Comparison of ENCODE assay signal across 8 cellular contexts in the genomic region with DNA sequence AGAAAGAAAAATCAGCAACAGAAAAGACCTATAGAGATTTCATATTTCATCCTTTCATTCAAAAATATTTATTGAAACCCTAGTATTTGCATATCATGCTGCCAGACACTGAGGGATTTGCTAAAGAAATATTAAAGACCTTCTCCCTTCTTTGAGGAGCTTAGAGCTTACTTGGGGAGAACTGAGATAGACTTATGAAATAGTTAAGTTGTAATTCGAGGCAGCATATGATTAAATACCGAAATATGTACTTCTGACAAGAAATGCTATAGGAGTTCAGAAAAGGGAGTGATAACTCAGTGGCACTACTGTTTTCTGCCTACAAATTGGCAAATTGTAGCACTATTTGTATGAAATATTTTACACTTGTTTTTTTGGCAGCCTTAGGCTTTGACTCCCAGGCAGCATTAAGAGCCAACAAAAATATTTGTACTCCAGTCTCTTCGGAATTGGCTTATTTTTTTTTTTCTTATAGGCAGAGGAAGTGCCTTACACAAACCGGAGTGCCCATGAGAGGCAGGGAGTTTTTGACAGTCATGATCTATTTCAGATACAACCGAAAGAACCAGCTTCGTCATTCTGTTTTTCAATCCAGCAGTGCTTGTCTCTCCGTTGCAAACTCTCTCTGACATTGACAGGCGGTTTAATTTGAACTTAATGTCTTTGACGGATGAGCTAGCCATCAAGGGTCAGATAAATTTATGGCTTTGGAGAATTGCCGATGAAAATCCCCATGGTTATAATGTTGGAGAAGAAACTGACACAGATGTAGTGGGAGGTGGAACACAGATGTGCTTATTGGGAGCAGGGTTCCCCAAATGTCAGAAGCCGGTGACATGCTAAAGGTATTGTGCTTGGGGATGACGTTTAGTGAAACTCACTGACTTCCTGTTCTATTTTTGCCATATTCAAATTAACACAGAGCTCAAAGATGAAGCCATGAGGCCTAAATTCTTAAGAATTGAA. TPM values are rescaled to one million over a fixed set of nuclear protein-coding genes. Genes with fewer than 3 reads are reported as not detected.
DNase-seq lines count a peak whose midpoint lies in the region; ATAC-seq and TF ChIP-seq lines count a peak whose summit lies in the region.

No MANE protein-coding gene starts in this region.

- H3K27me3 ChIP-seq in mammary epithelial cell (ENCODE audit: insufficient read depth, low read length) (peaks cover 4% of the 10 kb centered on the region), right atrium auricular region (no peaks in the 10 kb centered on the region)

- TF ChIP-seq CTCF in MCF 10A (IDR thresholded peaks at IDR 0.05; ENCODE audit: unreplicated experiment): no peak
- TF ChIP-seq CTCF in mammary epithelial cell (conservative IDR thresholded peaks at IDR 0.05 in 1 of 2, IDR thresholded peaks at IDR 0.05 in 1 of 2; ENCODE audit: extremely low read depth in 1 of 2, insufficient read depth in 1 of 2, low read depth in 1 of 2, low read length in 2 of 2): no peak
- TF ChIP-seq CTCF in activated CD8-positive, alpha-beta T cell treated with anti-CD3 and anti-CD28 coated beads for 36 hours (IDR thresholded peaks at IDR 0.05): no peak
- no peak for TF ChIP-seq CTCF in right atrium auricular region (IDR thresholded peaks at IDR 0.05)

- H3K4me3 ChIP-seq in mammary epithelial cell (replicated peaks in 1 of 3; ENCODE audit: insufficient read depth in 1 of 3, low read depth in 2 of 3, low read length in 3 of 3): no peak overlapping the region
- peak overlapping the region; percentile 16 to 21 for H3K4me3 ChIP-seq in right atrium auricular region

- H3K36me3 ChIP-seq in mammary epithelial cell (ENCODE audit: insufficient read depth, low read length) (no peaks in the 10 kb centered on the region), right atrium auricular region (no peaks in the 10 kb centered on the region)

- H2AFZ ChIP-seq in mammary epithelial cell (ENCODE audit: low read depth, low read length): no peak overlapping the region

- H3K79me2 ChIP-seq in mammary epithelial cell (ENCODE audit: insufficient read depth, low read length): no peaks in the 10 kb centered on the region

- H3K4me3 Mint-ChIP-seq in MCF 10A (ENCODE audit: unreplicated experiment): no peak overlapping the region
- H3K4me3 Mint-ChIP-seq in activated CD8-positive, alpha-beta T cell treated with anti-CD3 and anti-CD28 coated beads for 36 hours: peak overlapping the region; percentile 71
- peak overlapping the region; percentile 83 to 89 for H3K4me3 Mint-ChIP-seq in stimulated activated naive B cell treated with anti-CD40 and anti-IgM and Interleukin-4, amounts not matched to agents 10 μg/mL and 1 μg/mL and 100 μg/mL, for 72 hours

- H3K36me3 Mint-ChIP-seq in MCF 10A (ENCODE audit: insufficient read depth, unreplicated experiment): no peaks in the 10 kb centered on the region
- H3K36me3 Mint-ChIP-seq in activated CD8-positive, alpha-beta T cell treated with anti-CD3 and anti-CD28 coated beads for 36 hours (ENCODE audit: low read depth): peaks cover 18% of the 10 kb centered on the region
- H3K36me3 Mint-ChIP-seq in stimulated activated naive B cell treated with anti-CD40 and anti-IgM and Interleukin-4, amounts not matched to agents 10 μg/mL and 1 μg/mL and 100 μg/mL, for 72 hours: peaks cover 27 to 33% of the 10 kb centered on the region in 2 donors

- in situ Hi-C loops in mammary epithelial cell (cut with MboI; ENCODE audit: low sequenced_read_pairs in 2 of 2): no loop called here

- H4K20me1 ChIP-seq in mammary epithelial cell (ENCODE audit: insufficient read depth, low read length): no peaks in the 10 kb centered on the region

- CTCF ChIA-PET in MCF 10A (lab: Yijun Ruan, JAX): interaction anchor here (0.6 to 1.2 kb wide), 3 partner anchors 26 to 226 kb away, joined by 3 to 4 read pairs (median 3); no protein-coding TSS in a partner anchor
- CTCF ChIA-PET in mammary epithelial cell (lab: Charles Lee; ENCODE audit: low non-redundant PET): no interaction called here
- CTCF ChIA-PET in activated CD8-positive, alpha-beta T cell treated with anti-CD3 and anti-CD28 coated beads for 36 hours (lab: Charles Lee): interaction anchor here (0.9 to 2.4 kb wide), 15 partner anchors 10 to 251 kb away, joined by 3 to 19 read pairs (median 4); a partner anchor contains a TSS

- H3K4me1 Mint-ChIP-seq in MCF 10A (ENCODE audit: insufficient read depth, unreplicated experiment): peaks cover 21% of the 10 kb centered on the region
- peaks cover 70% of the 10 kb centered on the region for H3K4me1 Mint-ChIP-seq in activated CD8-positive, alpha-beta T cell treated with anti-CD3 and anti-CD28 coated beads for 36 hours (ENCODE audit: low read depth)
- H3K4me1 Mint-ChIP-seq in stimulated activated naive B cell treated with anti-CD40 and anti-IgM and Interleukin-4, amounts not matched to agents 10 μg/mL and 1 μg/mL and 100 μg/mL, for 72 hours: peaks cover 38 to 72% of the 10 kb centered on the region in 2 donors

- no peak overlapping the region for H3K9ac ChIP-seq in mammary epithelial cell (ENCODE audit: insufficient read depth, low read length)

- DNase-seq in MCF 10A (ENCODE audit: unreplicated experiment) (peak; percentile 61), mammary epithelial cell (no peak), right atrium auricular region (ENCODE audit: low spot score) (no peak), AG08395 (ENCODE audit: low spot score) (no peak), substantia nigra (lab: John Stamatoyannopoulos, UW) (no peak)
- DNase-seq in activated CD8-positive, alpha-beta T cell treated with anti-CD3 and anti-CD28 coated beads for 36 hours: peak; percentile 65
- peak; percentile 73 for DNase-seq in stimulated activated naive B cell treated with anti-CD40 and anti-IgM and Interleukin-4, amounts not matched to agents 10 μg/mL and 1 μg/mL and 100 μg/mL, for 72 hours

- H3K9me3 ChIP-seq in mammary epithelial cell (replicated peaks; ENCODE audit: insufficient read depth, low read length) (no peaks in the 10 kb centered on the region), right atrium auricular region (no peaks in the 10 kb centered on the region)

- peaks cover 3% of the 10 kb centered on the region for H3K9me3 Mint-ChIP-seq in MCF 10A (ENCODE audit: unreplicated experiment)
- H3K9me3 Mint-ChIP-seq in activated CD8-positive, alpha-beta T cell treated with anti-CD3 and anti-CD28 coated beads for 36 hours: peaks cover 3% of the 10 kb centered on the region
- H3K9me3 Mint-ChIP-seq in stimulated activated naive B cell treated with anti-CD40 and anti-IgM and Interleukin-4, amounts not matched to agents 10 μg/mL and 1 μg/mL and 100 μg/mL, for 72 hours: peaks cover 0 to 2% of the 10 kb centered on the region in 2 donors

- BruUV-seq in MCF 10A (replicated peaks; lab: Mats Ljungman, UMichigan) (no TSS peak), mammary epithelial cell (replicated peaks; lab: Mats Ljungman, UMichigan) (no TSS peak)

- no peaks in the 10 kb centered on the region for H3K27me3 Mint-ChIP-seq in MCF 10A (ENCODE audit: insufficient read depth, unreplicated experiment)
- H3K27me3 Mint-ChIP-seq in activated CD8-positive, alpha-beta T cell treated with anti-CD3 and anti-CD28 coated beads for 36 hours: no peaks in the 10 kb centered on the region
- no peaks in the 10 kb centered on the region for H3K27me3 Mint-ChIP-seq in stimulated activated naive B cell treated with anti-CD40 and anti-IgM and Interleukin-4, amounts not matched to agents 10 μg/mL and 1 μg/mL and 100 μg/mL, for 72 hours

- peak overlapping the region; percentile 72 for H3K27ac Mint-ChIP-seq in MCF 10A (ENCODE audit: low read depth, unreplicated experiment)
- H3K27ac Mint-ChIP-seq in activated CD8-positive, alpha-beta T cell treated with anti-CD3 and anti-CD28 coated beads for 36 hours: peak overlapping the region; percentile 96
- peak overlapping the region; percentile 97 for H3K27ac Mint-ChIP-seq in stimulated activated naive B cell treated with anti-CD40 and anti-IgM and Interleukin-4, amounts not matched to agents 10 μg/mL and 1 μg/mL and 100 μg/mL, for 72 hours

- H3K27ac ChIP-seq in mammary epithelial cell (ENCODE audit: insufficient read depth, low read depth, low read length) (no peak overlapping the region), right atrium auricular region (peak overlapping the region; percentile 72 to 78), substantia nigra (ENCODE audit: low read depth, low read length, poor library complexity, severe bottlenecking) (no peak overlapping the region)

- dilution Hi-C loops in mammary epithelial cell (cut with HindIII; ENCODE audit: low sequenced_read_pairs): no loop called here

- intact Hi-C loops in MCF 10A (cut with micrococcal nuclease) (no loop called here), mammary epithelial cell (cut with micrococcal nuclease) (no loop called here)
- intact Hi-C loops in activated CD8-positive, alpha-beta T cell treated with anti-CD3 and anti-CD28 coated beads for 36 hours (cut with micrococcal nuclease): loop anchor here (5.0 kb wide), 5 partner anchors 35 to 100 kb away; a partner anchor contains a TSS

- H3K4me1 ChIP-seq in mammary epithelial cell (ENCODE audit: insufficient read depth, low read length): peaks cover 2% of the 10 kb centered on the region
- peaks cover 0 to 19% of the 10 kb centered on the region in 2 donors for H3K4me1 ChIP-seq in right atrium auricular region

- ATAC-seq in HG03378 (IDR thresholded peaks at IDR 0.05; ENCODE audit: unreplicated experiment): peak; percentile 74
- peak; percentile 77 for ATAC-seq in activated CD8-positive, alpha-beta T cell treated with anti-CD3 and anti-CD28 coated beads for 36 hours
- ATAC-seq in stimulated activated naive B cell treated with anti-CD40 and anti-IgM and Interleukin-4, amounts not matched to agents 10 μg/mL and 1 μg/mL and 100 μg/mL, for 72 hours (replicated peaks): peak; percentile 90 to 94

- POLR2A ChIA-PET in MCF 10A (lab: Yijun Ruan, JAX): interaction anchor here (0.7 to 2.2 kb wide), 2 partner anchors 29 to 35 kb away, joined by 4 to 13 read pairs; no protein-coding TSS in a partner anchor
- POLR2A ChIA-PET in activated CD8-positive, alpha-beta T cell treated with anti-CD3 and anti-CD28 coated beads for 36 hours (lab: Charles Lee): interaction anchor here (0.6 to 3.4 kb wide), 18 partner anchors 8 to 210 kb away, joined by 3 to 26 read pairs (median 6); a partner anchor contains a TSS

- 57% methylated on average over 12 of the region's 12 CpGs for WGBS in mammary epithelial cell (ENCODE audit: low coverage, missing lambda C conversion rate)

- H3K4me2 ChIP-seq in mammary epithelial cell (ENCODE audit: insufficient read depth, low read depth, low read length): no peak overlapping the region

RNA-seq across cellular contexts. Expression of a gene that starts 59.4 kb away (rescaled TPM):
- total RNA-seq in MCF 10A (2022): 2.4 and 2.6 TPM in 2 replicates
- 1 to 10 TPM in 1 of 2 donors, under 1 TPM in 1; 0.61 to 3.2 TPM for total RNA-seq in mammary epithelial cell
- 0.48 TPM for polyA plus RNA-seq in mammary epithelial cell
- polyA minus RNA-seq in mammary epithelial cell: 1.1 TPM
- 1 to 10 TPM; 8.8 to 9.5 TPM for total RNA-seq in activated CD8-positive, alpha-beta T cell treated with anti-CD3 and anti-CD28 coated beads for 36 hours
- 1 to 10 TPM; 2.0 to 3.0 TPM for total RNA-seq in right atrium auricular region

Comparison
In these comparisons a context has a peak if more than half of its experiments do, and no peak if none do; other contexts are left out.
1. DNase-seq: peak in MCF 10A (single experiment), activated CD8-positive, alpha-beta T cell treated with anti-CD3 and anti-CD28 coated beads for 36 hours (single experiment) and stimulated activated naive B cell treated with anti-CD40 and anti-IgM and Interleukin-4, amounts not matched to agents 10 μg/mL and 1 μg/mL and 100 μg/mL, for 72 hours (single experiment); none in mammary epithelial cell (single experiment), right atrium auricular region (single experiment), AG08395 (single experiment) and substantia nigra (0 of 49).
2. H3K27ac ChIP-seq: peak in right atrium auricular region (2 of 2); none in mammary epithelial cell (single experiment) and substantia nigra (single experiment).
3. H3K4me3 ChIP-seq: peak in right atrium auricular region (2 of 2); none in mammary epithelial cell (0 of 3).
4. Peak in every context shown above with its lines, with median percentiles within 50 percentile points of each other: H3K27ac Mint-ChIP-seq and ATAC-seq.